In the genomic region with DNA sequence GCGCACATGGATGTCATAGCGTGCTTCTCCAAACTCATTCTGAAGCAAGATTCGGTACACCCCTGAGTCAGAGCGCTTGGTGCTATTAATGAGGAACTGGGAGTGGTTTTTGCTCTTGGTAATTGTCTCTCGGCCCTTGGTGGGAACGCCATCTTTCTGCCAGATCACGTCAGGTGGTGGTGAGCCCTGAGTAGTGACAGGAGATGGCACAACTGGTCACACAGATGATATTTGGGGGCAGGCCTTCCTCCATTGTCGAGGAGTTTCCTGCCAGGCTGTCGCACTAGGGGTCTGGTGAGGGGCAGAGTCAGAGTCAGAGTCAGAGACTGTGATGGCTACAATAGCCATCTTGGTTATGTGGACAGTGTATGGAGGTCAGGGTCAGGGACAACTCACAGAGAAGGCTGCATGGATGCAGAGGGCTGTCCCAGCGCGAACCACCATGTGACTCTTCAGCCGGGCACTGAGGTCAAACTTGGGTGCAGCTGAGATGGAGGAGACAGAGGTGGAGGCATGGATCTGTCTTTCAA, we compare ENCODE assay signal across 20 cellular contexts. TPM values are rescaled to one million over a fixed set of nuclear protein-coding genes. Genes with fewer than 3 reads are reported as not detected.
"Had no signal": no experiment of that assay in that cellular context is flagged by ENCODE, and none has a peak within 500 bp of the region (broad histone marks: within the 10 kb centered on the region; RNA-seq: fewer than 3 reads in every experiment).

No MANE protein-coding gene starts in this region.

- H3K27ac Mint-ChIP-seq: activated CD4-positive, alpha-beta memory T cell treated with anti-CD3 and anti-CD28 coated beads for 36 hours; activated CD4-positive, alpha-beta T cell treated with anti-CD3 and anti-CD28 coated beads for 36 hours; activated CD8-positive, alpha-beta memory T cell treated with anti-CD3 and anti-CD28 coated beads, Interleukin-2, amount 10 ng/mL, durations not matched to agents 7 days and 5 days; activated naive CD4-positive, alpha-beta T cell treated with anti-CD3 and anti-CD28 coated beads, Interleukin-2, amount 50 U/mL, for 72 hours; stimulated activated naive CD8-positive, alpha-beta T cell treated with anti-CD3 and anti-CD28 coated beads, Interleukin-15, Interleukin-2, amounts not matched to agents 100 ng/mL and 50 ng/mL, for 24 hours had no signal

- DNase-seq: activated CD4-positive, alpha-beta memory T cell treated with anti-CD3 and anti-CD28 coated beads for 36 hours; activated CD4-positive, alpha-beta T cell treated with anti-CD3 and anti-CD28 coated beads for 36 hours; activated CD8-positive, alpha-beta memory T cell treated with anti-CD3 and anti-CD28 coated beads, Interleukin-2, amount 10 ng/mL, durations not matched to agents 7 days and 5 days; activated gamma-delta T cell; activated T-cell treated with anti-CD3 and anti-CD28 coated beads, Interleukin-2, amount 50 U/mL, for 1 hour; body of pancreas; central memory CD4-positive, alpha-beta T cell; effector CD4-positive, alpha-beta T cell; hippocampal formation; kidney; left lung; T-helper 9 cell; testis; upper lobe of right lung had no signal

- H3K27ac ChIP-seq: left lung had no signal

- H3K27me3 ChIP-seq: body of pancreas, esophagus muscularis mucosa, testis, upper lobe of right lung had no signal

- H3K9me3 Mint-ChIP-seq: activated CD4-positive, alpha-beta memory T cell treated with anti-CD3 and anti-CD28 coated beads for 36 hours; activated naive CD4-positive, alpha-beta T cell treated with anti-CD3 and anti-CD28 coated beads, Interleukin-2, amount 50 U/mL, for 72 hours; stimulated activated naive CD8-positive, alpha-beta T cell treated with anti-CD3 and anti-CD28 coated beads, Interleukin-15, Interleukin-2, amounts not matched to agents 100 ng/mL and 50 ng/mL, for 24 hours had no signal

- H3K4me3 Mint-ChIP-seq: activated CD4-positive, alpha-beta T cell treated with anti-CD3 and anti-CD28 coated beads for 36 hours had no signal

- ATAC-seq: activated CD4-positive, alpha-beta T cell treated with anti-CD3 and anti-CD28 coated beads for 36 hours; activated CD8-positive, alpha-beta memory T cell treated with anti-CD3 and anti-CD28 coated beads, Interleukin-2, amount 10 ng/mL, durations not matched to agents 7 days and 5 days; activated naive CD4-positive, alpha-beta T cell treated with anti-CD3 and anti-CD28 coated beads, Interleukin-2, amount 50 U/mL, for 72 hours; body of pancreas; left lung; sciatic nerve had no signal

- H3K27me3 Mint-ChIP-seq: activated CD4-positive, alpha-beta memory T cell treated with anti-CD3 and anti-CD28 coated beads for 36 hours; stimulated activated naive CD8-positive, alpha-beta T cell treated with anti-CD3 and anti-CD28 coated beads, Interleukin-15, Interleukin-2, amounts not matched to agents 100 ng/mL and 50 ng/mL, for 24 hours had no signal

- H3K36me3 Mint-ChIP-seq: activated CD4-positive, alpha-beta memory T cell treated with anti-CD3 and anti-CD28 coated beads for 36 hours; activated CD8-positive, alpha-beta memory T cell treated with anti-CD3 and anti-CD28 coated beads, Interleukin-2, amount 10 ng/mL, durations not matched to agents 7 days and 5 days; activated naive CD4-positive, alpha-beta T cell treated with anti-CD3 and anti-CD28 coated beads, Interleukin-2, amount 50 U/mL, for 72 hours had no signal

- H3K9me3 ChIP-seq: body of pancreas, esophagus muscularis mucosa, left lung, testis, upper lobe of right lung had no signal

- H3K4me3 ChIP-seq: body of pancreas, left lung, testis had no signal

RNA-seq across cellular contexts. Expression of gene IGSF22, which starts 18.1 kb away (rescaled TPM):
- total RNA-seq: body of pancreas, osteocyte, pulmonary artery endothelial cell had no signal
